Comparison of ENCODE assay signal across 1 cellular context in the genomic region with DNA sequence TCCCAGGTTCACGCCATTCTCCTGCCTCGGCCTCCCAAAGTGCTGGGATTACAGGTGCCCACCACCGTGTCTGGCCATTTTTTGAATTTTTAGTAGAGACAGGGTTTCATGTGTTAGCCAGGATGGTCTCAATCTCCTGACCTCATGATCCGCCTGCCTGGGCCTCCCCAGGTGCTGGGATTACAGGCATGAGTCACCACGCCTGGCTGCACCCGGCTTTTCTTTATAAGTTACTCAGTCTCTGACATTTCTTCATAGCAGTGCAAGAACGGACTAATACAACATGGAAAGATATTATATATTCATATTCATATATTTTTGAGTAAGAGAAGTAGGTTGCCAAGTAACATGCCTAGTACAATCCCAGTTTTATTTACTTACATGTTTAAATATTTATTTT.
A peak's percentile ranks its signal among the peaks of the same experiment; 100 is the strongest.
TF ChIP-seq lines count a peak whose summit lies in the region.

No MANE protein-coding gene starts in this region.

TF ChIP-seq in Ishikawa, 13 proteins besides CTCF, POLR2A, EP300 and RAD21 (continued from another document):
- TF ChIP-seq CEBPB (IDR thresholded peaks at IDR 0.05), result 0 out of 2 replicates have a peak, but pooled peaks have one; percentile 26
- TF ChIP-seq TCF12 (IDR thresholded peaks at IDR 0.05; ENCODE audit: low read depth), result peak; percentile 85
- TF ChIP-seq USF1 (IDR thresholded peaks at IDR 0.05), result no peak
- TF ChIP-seq YY1 (IDR thresholded peaks at IDR 0.05; ENCODE audit: low read depth), result no peak
- TF ChIP-seq NFIC (IDR thresholded peaks at IDR 0.05), result peak; percentile 55
- TF ChIP-seq, protein P1, sequence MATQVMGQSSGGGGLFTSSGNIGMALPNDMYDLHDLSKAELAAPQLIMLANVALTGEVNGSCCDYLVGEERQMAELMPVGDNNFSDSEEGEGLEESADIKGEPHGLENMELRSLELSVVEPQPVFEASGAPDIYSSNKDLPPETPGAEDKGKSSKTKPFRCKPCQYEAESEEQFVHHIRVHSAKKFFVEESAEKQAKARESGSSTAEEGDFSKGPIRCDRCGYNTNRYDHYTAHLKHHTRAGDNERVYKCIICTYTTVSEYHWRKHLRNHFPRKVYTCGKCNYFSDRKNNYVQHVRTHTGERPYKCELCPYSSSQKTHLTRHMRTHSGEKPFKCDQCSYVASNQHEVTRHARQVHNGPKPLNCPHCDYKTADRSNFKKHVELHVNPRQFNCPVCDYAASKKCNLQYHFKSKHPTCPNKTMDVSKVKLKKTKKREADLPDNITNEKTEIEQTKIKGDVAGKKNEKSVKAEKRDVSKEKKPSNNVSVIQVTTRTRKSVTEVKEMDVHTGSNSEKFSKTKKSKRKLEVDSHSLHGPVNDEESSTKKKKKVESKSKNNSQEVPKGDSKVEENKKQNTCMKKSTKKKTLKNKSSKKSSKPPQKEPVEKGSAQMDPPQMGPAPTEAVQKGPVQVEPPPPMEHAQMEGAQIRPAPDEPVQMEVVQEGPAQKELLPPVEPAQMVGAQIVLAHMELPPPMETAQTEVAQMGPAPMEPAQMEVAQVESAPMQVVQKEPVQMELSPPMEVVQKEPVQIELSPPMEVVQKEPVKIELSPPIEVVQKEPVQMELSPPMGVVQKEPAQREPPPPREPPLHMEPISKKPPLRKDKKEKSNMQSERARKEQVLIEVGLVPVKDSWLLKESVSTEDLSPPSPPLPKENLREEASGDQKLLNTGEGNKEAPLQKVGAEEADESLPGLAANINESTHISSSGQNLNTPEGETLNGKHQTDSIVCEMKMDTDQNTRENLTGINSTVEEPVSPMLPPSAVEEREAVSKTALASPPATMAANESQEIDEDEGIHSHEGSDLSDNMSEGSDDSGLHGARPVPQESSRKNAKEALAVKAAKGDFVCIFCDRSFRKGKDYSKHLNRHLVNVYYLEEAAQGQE (IDR thresholded peaks at IDR 0.05; ENCODE audit: low read depth), result no peak
- TF ChIP-seq TAF1 (IDR thresholded peaks at IDR 0.05; ENCODE audit: low read depth), result no peak
- no peak for TF ChIP-seq ZBTB7A (IDR thresholded peaks at IDR 0.05; ENCODE audit: low read depth)
- no peak for TF ChIP-seq EGR1 (IDR thresholded peaks at IDR 0.05)
- TF ChIP-seq FOXM1 (IDR thresholded peaks at IDR 0.05; ENCODE audit: borderline replicate concordance, low read depth), result peak; percentile 73
